1 cellular context compared by ENCODE assay signal in genomic region chr22:41619979-41620645, GRCh38.
TF ChIP-seq lines count a peak whose summit lies in the region.

No MANE protein-coding gene starts in this region.

TF ChIP-seq in IMR-90, 13 proteins besides CTCF, POLR2A, EP300 and RAD21 (continued from another document):
- no peak for TF ChIP-seq FOS (IDR thresholded peaks at IDR 0.05; ENCODE audit: low read depth, low read length)
- no peak for TF ChIP-seq CEBPB (IDR thresholded peaks at IDR 0.05; ENCODE audit: low read depth, low read length)
- TF ChIP-seq BHLHE40 (IDR thresholded peaks at IDR 0.05; ENCODE audit: low read depth, low read length), result no peak
- TF ChIP-seq MXI1 (IDR thresholded peaks at IDR 0.05; ENCODE audit: borderline replicate concordance, low read depth, low read length), result no peak
- no peak for TF ChIP-seq CHD1 (IDR thresholded peaks at IDR 0.05; ENCODE audit: low read depth, low read length)
- TF ChIP-seq, protein P1, sequence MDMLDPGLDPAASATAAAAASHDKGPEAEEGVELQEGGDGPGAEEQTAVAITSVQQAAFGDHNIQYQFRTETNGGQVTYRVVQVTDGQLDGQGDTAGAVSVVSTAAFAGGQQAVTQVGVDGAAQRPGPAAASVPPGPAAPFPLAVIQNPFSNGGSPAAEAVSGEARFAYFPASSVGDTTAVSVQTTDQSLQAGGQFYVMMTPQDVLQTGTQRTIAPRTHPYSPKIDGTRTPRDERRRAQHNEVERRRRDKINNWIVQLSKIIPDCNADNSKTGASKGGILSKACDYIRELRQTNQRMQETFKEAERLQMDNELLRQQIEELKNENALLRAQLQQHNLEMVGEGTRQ (IDR thresholded peaks at IDR 0.05; ENCODE audit: low read depth, low read length), result no peak
- no peak for TF ChIP-seq RFX5 (IDR thresholded peaks at IDR 0.05; ENCODE audit: low read depth, low read length)
